ENCODE assay signal across 9 cellular contexts in the genomic region with DNA sequence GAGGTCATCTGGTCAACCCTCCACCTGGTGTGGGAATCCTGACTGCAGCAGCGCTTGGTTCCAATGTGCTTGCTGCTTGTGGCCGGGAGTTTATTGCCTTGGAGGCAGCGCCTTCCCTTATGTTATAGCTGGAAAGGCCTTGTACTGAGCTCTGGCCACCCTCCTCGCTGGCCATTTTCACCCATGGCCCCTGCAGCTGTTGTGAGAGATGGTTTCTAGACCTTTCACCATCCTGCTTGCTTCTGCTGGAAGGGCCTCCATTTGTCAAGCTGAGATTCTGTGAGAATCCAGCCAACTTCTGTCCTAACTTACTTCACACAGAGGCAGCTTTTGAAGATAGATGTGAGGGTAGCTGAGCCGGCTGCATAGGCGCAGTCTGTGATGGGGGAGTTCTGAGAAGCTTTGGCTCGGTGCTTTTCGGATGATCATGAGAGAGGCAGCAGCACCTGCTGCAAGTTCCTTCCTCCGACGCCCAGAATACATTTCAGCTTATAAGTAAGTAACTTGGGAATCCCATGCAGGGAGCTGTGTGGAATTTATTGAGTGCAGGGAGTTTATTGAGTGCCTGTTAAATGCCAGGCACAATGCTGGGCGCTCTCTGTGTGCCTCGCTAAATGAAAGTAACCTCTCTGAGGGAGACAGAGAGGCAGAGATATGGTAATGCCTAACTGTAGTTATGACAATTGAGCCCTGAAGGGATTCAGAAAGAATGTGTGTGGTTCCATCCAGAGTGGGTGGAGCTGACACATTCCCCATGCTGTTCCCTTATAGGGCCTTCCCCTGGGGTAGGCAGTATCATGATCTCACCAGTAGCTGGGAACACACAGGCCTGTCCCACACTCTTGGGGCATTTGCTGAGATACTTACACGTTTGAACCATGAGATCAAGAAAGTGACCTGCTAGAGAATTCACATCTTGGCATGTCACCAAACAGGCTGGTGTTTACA. TPM values are rescaled to one million over a fixed set of nuclear protein-coding genes. Genes with fewer than 3 reads are reported as not detected.
DNase-seq lines count a peak whose midpoint lies in the region; ATAC-seq and TF ChIP-seq lines count a peak whose summit lies in the region.
"Had no signal": no experiment of that assay in that cellular context is flagged by ENCODE, and none has a peak within 500 bp of the region (broad histone marks: within the 10 kb centered on the region; RNA-seq: fewer than 3 reads in every experiment).

No MANE protein-coding gene starts in this region.

- no peaks in the 10 kb centered on the region for H3K27me3 ChIP-seq in AG04450 (ENCODE audit: control insufficient read depth, insufficient read depth, low read length)

- no peak for TF ChIP-seq CTCF in AG04450 (IDR thresholded peaks at IDR 0.05; ENCODE audit: low read depth, low read length)

- H3K4me3 Mint-ChIP-seq in activated CD8-positive, alpha-beta T cell treated with anti-CD3 and anti-CD28 coated beads, Interleukin-2, amount 10 ng/mL, durations not matched to agents 7 days and 5 days = no peak overlapping the region

- POLR2A ChIA-PET in AG04450 (lab: Yijun Ruan, JAX) = interaction anchor here (1.6 kb wide), 1 partner anchor 120 kb away, joined by 4 read pairs; no protein-coding TSS in a partner anchor
- POLR2A ChIA-PET in activated CD8-positive, alpha-beta T cell treated with anti-CD3 and anti-CD28 coated beads, Interleukin-2, amount 10 ng/mL, durations not matched to agents 7 days and 5 days (lab: Charles Lee) = no interaction called here

- H3K4me1 Mint-ChIP-seq in activated CD8-positive, alpha-beta T cell treated with anti-CD3 and anti-CD28 coated beads, Interleukin-2, amount 10 ng/mL, durations not matched to agents 7 days and 5 days (ENCODE audit: low read depth) = peaks cover 12% of the 10 kb centered on the region

- H3K4me3 ChIP-seq in AG04450 (ENCODE audit: low read depth, low read length) = no peak overlapping the region

- no peak for ATAC-seq in activated CD8-positive, alpha-beta T cell treated with anti-CD3 and anti-CD28 coated beads, Interleukin-2, amount 10 ng/mL, durations not matched to agents 7 days and 5 days
- no peak for ATAC-seq in HG03571 (IDR thresholded peaks at IDR 0.05; ENCODE audit: unreplicated experiment)

- H3K27ac ChIP-seq in AG04450 (ENCODE audit: low read depth, low read length) = peak overlapping the region; percentile 70

- no peaks in the 10 kb centered on the region for H3K9me3 ChIP-seq in AG04450 (ENCODE audit: control insufficient read depth, insufficient read depth, low read length)

- peaks cover 26% of the 10 kb centered on the region for H3K27me3 Mint-ChIP-seq in activated CD8-positive, alpha-beta T cell treated with anti-CD3 and anti-CD28 coated beads, Interleukin-2, amount 10 ng/mL, durations not matched to agents 7 days and 5 days (ENCODE audit: low read depth)

- CTCF ChIA-PET in AG04450 (lab: Charles Lee) = interaction anchor here (1.0 kb wide), 1 partner anchor 73 kb away, joined by 3 read pairs; no protein-coding TSS in a partner anchor
- CTCF ChIA-PET in activated CD8-positive, alpha-beta T cell treated with anti-CD3 and anti-CD28 coated beads, Interleukin-2, amount 10 ng/mL, durations not matched to agents 7 days and 5 days (lab: Charles Lee) = no interaction called here

- H3K27ac Mint-ChIP-seq in activated CD8-positive, alpha-beta T cell treated with anti-CD3 and anti-CD28 coated beads, Interleukin-2, amount 10 ng/mL, durations not matched to agents 7 days and 5 days = no peak overlapping the region

- H3K9me3 Mint-ChIP-seq in activated CD8-positive, alpha-beta T cell treated with anti-CD3 and anti-CD28 coated beads, Interleukin-2, amount 10 ng/mL, durations not matched to agents 7 days and 5 days (ENCODE audit: insufficient read depth) = no peaks in the 10 kb centered on the region

- no peaks in the 10 kb centered on the region for H3K36me3 Mint-ChIP-seq in activated CD8-positive, alpha-beta T cell treated with anti-CD3 and anti-CD28 coated beads, Interleukin-2, amount 10 ng/mL, durations not matched to agents 7 days and 5 days (ENCODE audit: low read depth)

- DNase-seq in AG04450 (ENCODE audit: low read depth, low spot score) (no peak), MV-4-11 (lab: John Stamatoyannopoulos, UW) (peak; percentile 27), epidermal melanocyte (ENCODE audit: insufficient read length, low spot score) (peak; percentile 79), lung microvascular endothelial cell (ENCODE audit: low read depth in 2 of 2) (peak; percentile 52 to 61), NAMALWA (ENCODE audit: low spot score) (no peak)
- no peak for DNase-seq in stimulated activated naive CD4-positive, alpha-beta T cell treated with Interleukin-2 at 50 U/mL for 16 hours (lab: John Stamatoyannopoulos, UW)
- DNase-seq in activated CD8-positive, alpha-beta T cell treated with anti-CD3 and anti-CD28 coated beads, Interleukin-2, amount 10 ng/mL, durations not matched to agents 7 days and 5 days = no peak
- DNase-seq: DMS153 had no signal

RNA-seq across cellular contexts. Expression of gene CTIF, which starts 8.9 kb away (rescaled TPM):
- polyA plus RNA-seq in AG04450 (2011; rRNA removed) = 40.2 and 44.7 TPM in 2 replicates
- polyA minus RNA-seq in AG04450 (2011; rRNA and poly(A)+ RNA removed) = 69.9 and 97.6 TPM in 2 replicates
- total RNA-seq in lung microvascular endothelial cell = 12.4 and 18.1 TPM in 2 replicates
- total RNA-seq in activated CD8-positive, alpha-beta T cell treated with anti-CD3 and anti-CD28 coated beads, Interleukin-2, amount 10 ng/mL, durations not matched to agents 7 days and 5 days = 1 to 10 TPM; 1.3 to 2.1 TPM

Comparison
In these comparisons a context has a peak if more than half of its experiments do, and no peak if none do; other contexts are left out.
1. DNase-seq: peak in MV-4-11 (single experiment), epidermal melanocyte (single experiment) and lung microvascular endothelial cell (2 of 2); none in AG04450 (single experiment), NAMALWA (single experiment), stimulated activated naive CD4-positive, alpha-beta T cell treated with Interleukin-2 at 50 U/mL for 16 hours (single experiment) and activated CD8-positive, alpha-beta T cell treated with anti-CD3 and anti-CD28 coated beads, Interleukin-2, amount 10 ng/mL, durations not matched to agents 7 days and 5 days (single experiment).